Comparison of ENCODE assay signal across 9 cellular contexts in genomic region chr4:119209077-119209476, GRCh38. TPM values are rescaled to one million over a fixed set of nuclear protein-coding genes. Genes with fewer than 3 reads are reported as not detected.
A peak's percentile ranks its signal among the peaks of the same experiment; 100 is the strongest.
DNase-seq lines count a peak whose midpoint lies in the region; ATAC-seq, FAIRE-seq and TF ChIP-seq lines count a peak whose summit lies in the region.
"Had no signal": no experiment of that assay in that cellular context is flagged by ENCODE, and none has a peak within 500 bp of the region (broad histone marks: within the 10 kb centered on the region; RNA-seq: fewer than 3 reads in every experiment).

No MANE protein-coding gene starts in this region.

- H3K79me2 ChIP-seq in MM.1S (ENCODE audit: low read length): peaks cover 5% of the 10 kb centered on the region

- no peaks in the 10 kb centered on the region for H4K20me1 ChIP-seq in MM.1S (ENCODE audit: insufficient read depth, low read length)

- no peaks in the 10 kb centered on the region for H3K36me3 ChIP-seq in MM.1S (replicated peaks; ENCODE audit: insufficient read depth, low read length)

- H3K9me3 ChIP-seq in MM.1S (replicated peaks; ENCODE audit: insufficient read depth, low read length): no peaks in the 10 kb centered on the region

- no peaks in the 10 kb centered on the region for H3K9me3 Mint-ChIP-seq in CD14-positive monocyte
- H3K9me3 Mint-ChIP-seq: central memory CD8-positive, alpha-beta T cell had no signal

- H3K27ac Mint-ChIP-seq in CD14-positive monocyte: peak overlapping the region in 6 of 7 donors; percentile 72 to 90 (median 79)

- H3K9me2 ChIP-seq in MM.1S (replicated peaks; ENCODE audit: insufficient read depth, low read length): no peaks in the 10 kb centered on the region

- H3K27me3 ChIP-seq in MM.1S (replicated peaks; ENCODE audit: insufficient read depth, low read length): no peaks in the 10 kb centered on the region

- H3K4me2 ChIP-seq in MM.1S (ENCODE audit: low read depth, low read length): no peak overlapping the region

- no peaks in the 10 kb centered on the region for H3K36me3 Mint-ChIP-seq in CD14-positive monocyte

- no peak overlapping the region for H3K27ac ChIP-seq in MM.1S (ENCODE audit: low read length)

- DNase-seq in CD14-positive monocyte (ENCODE audit: low spot score): peak; percentile 47
- peak; percentile 93 for DNase-seq in HS-5 (ENCODE audit: low read depth)
- DNase-seq in activated T-helper 9 cell treated with anti-CD3 and anti-CD28 coated beads, Interleukin-2, amount 50 U/mL, for 16 hours (ENCODE audit: low read depth): peak; percentile 5
- DNase-seq in myocyte (ENCODE audit: low read depth): peak; percentile 63
- DNase-seq in frontal cortex (ENCODE audit: low spot score in 2 of 2): no peak
- no peak for DNase-seq in MM.1S
- DNase-seq in HK-2 (ENCODE audit: unreplicated experiment): no peak

- peaks cover 5% of the 10 kb centered on the region; the same call in 1 of the 2 replicates for H3K4me1 ChIP-seq in MM.1S (ENCODE audit: low read length)

- intact Hi-C loops in CD14-positive monocyte (cut with micrococcal nuclease): no loop called here

- H2AFZ ChIP-seq in MM.1S (ENCODE audit: low read length): no peak overlapping the region

- no peak for FAIRE-seq in frontal cortex (lab: Jason Lieb, UNC)

- peaks cover 38% of the 10 kb centered on the region for H3K4me1 Mint-ChIP-seq in CD14-positive monocyte

- TF ChIP-seq CTCF in CD14-positive monocyte (IDR thresholded peaks at IDR 0.05) (no peak), MM.1S (IDR thresholded peaks at IDR 0.05; ENCODE audit: low read length) (no peak)

- no peak overlapping the region for H3K4me3 Mint-ChIP-seq in CD14-positive monocyte
- H3K4me3 Mint-ChIP-seq: central memory CD8-positive, alpha-beta T cell had no signal

- H3K4me3 ChIP-seq in MM.1S (ENCODE audit: low read length): no peak overlapping the region

- ATAC-seq in HG03280 (IDR thresholded peaks at IDR 0.05; ENCODE audit: unreplicated experiment): no peak

- peaks cover 7 to 18% (median 17%) of the 10 kb centered on the region in 3 donors for H3K27me3 Mint-ChIP-seq in CD14-positive monocyte (ENCODE audit: low read depth in 3 of 3)
- H3K27me3 Mint-ChIP-seq: central memory CD8-positive, alpha-beta T cell had no signal

- no peak overlapping the region for H3K9ac ChIP-seq in MM.1S (ENCODE audit: low read length)

- peaks cover 23% of the 10 kb centered on the region for H3F3A ChIP-seq in MM.1S (ENCODE audit: insufficient read depth, low read length)

RNA-seq across cellular contexts. Expression of gene USP53, which starts 3.4 kb away (rescaled TPM):
- polyA plus RNA-seq in CD14-positive monocyte: under 1 TPM; 0.11 to 0.22 TPM
- total RNA-seq in myocyte (34.4 and 43.3 TPM in 2 replicates), frontal cortex (12.2 TPM)
- polyA plus RNA-seq in myocyte (2012): 5.3 TPM

Comparison
In these comparisons a context has a peak if more than half of its experiments do, and no peak if none do; other contexts are left out.
1. DNase-seq: peak in CD14-positive monocyte (single experiment), HS-5 (single experiment), activated T-helper 9 cell treated with anti-CD3 and anti-CD28 coated beads, Interleukin-2, amount 50 U/mL, for 16 hours (single experiment) and myocyte (single experiment); none in frontal cortex (0 of 2), MM.1S (single experiment) and HK-2 (single experiment).